ENCODE assay signal across 31 cellular contexts in the genomic region with DNA sequence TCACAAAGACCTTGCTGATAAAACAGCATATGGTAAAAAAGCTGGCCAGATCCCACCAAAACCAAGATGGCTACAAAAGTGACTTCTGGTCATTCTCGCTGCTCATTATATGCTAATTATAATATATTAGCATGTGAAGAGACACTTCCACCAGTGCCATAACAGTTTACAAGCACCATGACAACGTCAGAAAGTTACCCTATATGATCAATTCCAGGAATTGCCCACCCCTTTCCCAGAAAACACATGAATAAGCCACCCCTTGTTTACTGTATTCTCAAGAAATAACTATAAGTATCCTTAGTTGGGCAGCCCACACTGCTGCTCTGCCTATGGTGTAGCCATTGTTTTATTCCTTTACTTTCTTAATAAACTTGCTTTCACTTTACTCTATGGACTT.
"Had no signal": no experiment of that assay in that cellular context is flagged by ENCODE, and none has a peak within 500 bp of the region (broad histone marks: within the 10 kb centered on the region; RNA-seq: fewer than 3 reads in every experiment).

No MANE protein-coding gene starts in this region.

- H3K9me3 ChIP-seq: body of pancreas had no signal

- H3K4me3 ChIP-seq: adrenal gland, body of pancreas, breast epithelium had no signal

- H3K27me3 ChIP-seq: adrenal gland, body of pancreas, brain microvascular endothelial cell, breast epithelium had no signal

- H3K27ac ChIP-seq: adrenal gland, body of pancreas, brain microvascular endothelial cell, breast epithelium, VCaP had no signal

- DNase-seq: activated B cell treated with CpG ODN at 0.5 μM for 24 hours; activated CD4-positive, alpha-beta memory T cell treated with anti-CD3 and anti-CD28 coated beads for 36 hours; activated CD4-positive, alpha-beta T cell treated with anti-CD3 and anti-CD28 coated beads for 4 hours; activated CD4-positive, alpha-beta T cell treated with anti-CD3 and anti-CD28 coated beads, Interleukin-2, amount 10 ng/mL, durations not matched to agents 24 days and 14 days; activated CD4-positive, alpha-beta T cell treated with anti-CD3 and anti-CD28 coated beads, Interleukin-2, amount 50 U/mL, for 1 hour; activated CD4-positive, alpha-beta T cell treated with anti-CD3 and anti-CD28 coated beads, Interleukin-2, amount 50 U/mL, for 4 hours; activated CD4-positive, CD25-positive, alpha-beta regulatory T cell treated with anti-CD3 and anti-CD28 coated beads, Interleukin-2, amount 50 U/mL, for 72 hours; activated CD8-positive, alpha-beta memory T cell treated with anti-CD3 and anti-CD28 coated beads, Interleukin-2, amount 50 U/mL, for 4 hours; activated CD8-positive, alpha-beta T cell treated with anti-CD3 and anti-CD28 coated beads for 36 hours; activated effector memory CD4-positive, alpha-beta T cell treated with anti-CD3 and anti-CD28 coated beads, Interleukin-2, amount 50 U/mL, for 16 hours; activated gamma-delta T cell treated with Interleukin-2 at 50 U/mL for 16 hours; activated naive CD4-positive, alpha-beta T cell; activated naive CD4-positive, alpha-beta T cell treated with anti-CD3 and anti-CD28 coated beads for 36 hours; activated naive CD4-positive, alpha-beta T cell treated with anti-CD3 and anti-CD28 coated beads, Interleukin-2, amount 50 U/mL, for 16 hours; activated naive CD8-positive, alpha-beta T cell treated with anti-CD3 and anti-CD28 coated beads for 36 hours; activated T-cell treated with anti-CD3 and anti-CD28 coated beads for 4 hours; activated T-cell treated with anti-CD3 and anti-CD28 coated beads, Interleukin-2, amount 50 U/mL, for 1 hour; activated T-cell treated with anti-CD3 and anti-CD28 coated beads, Interleukin-2, amount 50 U/mL, for 4 hours; activated T-cell treated with anti-CD3 and anti-CD28 coated beads, Interleukin-2, amount 50 U/mL, for 72 hours; adrenal gland; amniotic stem cell; aorta; body of pancreas; brain microvascular endothelial cell; central memory CD4-positive, alpha-beta T cell; T-helper 2 cell; T-helper 9 cell had no signal

- H3K36me3 ChIP-seq: adrenal gland, brain microvascular endothelial cell, breast epithelium had no signal

- H3K4me1 ChIP-seq: adrenal gland, body of pancreas, breast epithelium had no signal

- ATAC-seq: activated CD8-positive, alpha-beta T cell treated with anti-CD3 and anti-CD28 coated beads for 36 hours; activated naive CD4-positive, alpha-beta T cell treated with anti-CD3 and anti-CD28 coated beads, Interleukin-2, amount 50 U/mL, for 72 hours; activated T-cell treated with anti-CD3 and anti-CD28 coated beads, Interleukin-2, amount 50 U/mL, for 4 hours; activated T-cell treated with anti-CD3 and anti-CD28 coated beads, Interleukin-2, amount 50 U/mL, for 72 hours; activated T-helper 17 cell treated with anti-CD3 and anti-CD28 coated beads, Interleukin-2, amount 50 U/mL, for 72 hours; body of pancreas had no signal
